ENCODE assay signal across 19 cellular contexts in the genomic region with DNA sequence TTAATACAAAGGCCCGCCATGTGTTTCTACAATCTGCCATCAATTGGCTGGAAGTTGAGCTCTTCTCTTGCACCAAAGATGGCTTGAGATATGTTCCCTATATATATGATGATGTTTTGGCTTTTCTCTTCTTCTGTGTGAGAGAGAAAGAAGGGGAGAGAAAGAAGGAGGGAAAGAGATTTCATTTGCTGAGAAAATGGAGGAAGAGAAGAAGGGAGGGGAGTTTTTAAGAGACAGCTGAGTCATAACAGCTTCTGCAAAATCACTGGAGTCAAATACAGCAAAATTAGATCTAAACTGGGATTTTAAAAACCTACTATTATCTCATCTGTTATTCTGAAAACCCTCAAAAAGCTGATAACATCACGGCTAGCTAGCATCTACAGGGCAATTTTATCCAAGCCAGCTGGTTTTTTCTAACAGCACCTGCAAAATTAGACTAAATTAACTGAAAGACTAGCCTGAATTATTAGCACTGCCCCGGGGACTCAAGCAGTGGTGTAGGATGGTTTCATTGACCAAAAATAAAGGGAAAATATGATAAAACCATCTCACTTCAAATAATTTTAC.
DNase-seq lines count a peak whose midpoint lies in the region; ATAC-seq and TF ChIP-seq lines count a peak whose summit lies in the region.
"Had no signal": no experiment of that assay in that cellular context is flagged by ENCODE, and none has a peak within 500 bp of the region (broad histone marks: within the 10 kb centered on the region; RNA-seq: fewer than 3 reads in every experiment).

No MANE protein-coding gene starts in this region.

- no peaks in the 10 kb centered on the region for H3K27me3 ChIP-seq in BE2C
- H3K27me3 ChIP-seq in upper lobe of right lung: no peaks in the 10 kb centered on the region

- no peaks in the 10 kb centered on the region for H3K4me1 Mint-ChIP-seq in brain
- H3K4me1 Mint-ChIP-seq: B cell; CD4-positive, CD25-positive, alpha-beta regulatory T cell; CD8-positive, alpha-beta memory T cell; GM23338 had no signal

- no peak overlapping the region for H3K27ac ChIP-seq in upper lobe of right lung
- H3K27ac ChIP-seq: HL-60 had no signal

- intact Hi-C loops in upper lobe of right lung (cut with DNase I): no loop called here

- H3K9me3 Mint-ChIP-seq in brain: peaks cover 0 to 6% (median 0%) of the 10 kb centered on the region in 5 experiments
- H3K9me3 Mint-ChIP-seq: GM23338, HFFc6 had no signal

- no peaks in the 10 kb centered on the region for H3K27me3 Mint-ChIP-seq in brain
- H3K27me3 Mint-ChIP-seq: B cell; CD4-positive, CD25-positive, alpha-beta regulatory T cell; CD8-positive, alpha-beta memory T cell had no signal

- no peak for ATAC-seq in upper lobe of right lung
- ATAC-seq: GM23338, HCT116 had no signal

- H3K4me1 ChIP-seq in BE2C (peaks cover 11% of the 10 kb centered on the region), upper lobe of right lung (no peaks in the 10 kb centered on the region)

- H3K9me3 ChIP-seq in BE2C (no peaks in the 10 kb centered on the region), upper lobe of right lung (no peaks in the 10 kb centered on the region)

- H3K36me3 ChIP-seq in BE2C: no peaks in the 10 kb centered on the region
- H3K36me3 ChIP-seq in upper lobe of right lung: no peaks in the 10 kb centered on the region

- DNase-seq in BE2C (peak; percentile 17), NCI-H1436 treated with DMSO at 0.1 percent for 48 hours (lab: John Stamatoyannopoulos, UW) (peak; percentile 14), SK-N-DZ (ENCODE audit: low spot score) (peak; percentile 88), upper lobe of right lung (no peak), NCI-H2171 (lab: John Stamatoyannopoulos, UW) (no peak), NCI-H1105 treated with DMSO at 0.1 percent for 48 hours (lab: John Stamatoyannopoulos, UW) (no peak)
- DNase-seq: C1 segment of cervical spinal cord; CD4-positive, CD25-positive, alpha-beta regulatory T cell; CD8-positive, alpha-beta memory T cell; COR-L47; DMS153; DMS79; GDM1; HFFc6 had no signal

- peak overlapping the region in 3 of 5 experiments; percentile 24 to 61 (median 52) for H3K27ac Mint-ChIP-seq in brain
- H3K27ac Mint-ChIP-seq: B cell; CD4-positive, CD25-positive, alpha-beta regulatory T cell; CD8-positive, alpha-beta memory T cell; GM23338; HFFc6 had no signal

- no peak overlapping the region for H3K4me3 Mint-ChIP-seq in brain
- H3K4me3 Mint-ChIP-seq: B cell; CD4-positive, CD25-positive, alpha-beta regulatory T cell; CD8-positive, alpha-beta memory T cell; GM23338; HFFc6 had no signal

- no peak overlapping the region for H3K4me3 ChIP-seq in BE2C (ENCODE audit: low read depth, low read length)
- H3K4me3 ChIP-seq in upper lobe of right lung: no peak overlapping the region
- H3K4me3 ChIP-seq: GM23338 had no signal

- no peak for TF ChIP-seq CTCF in BE2C (IDR thresholded peaks at IDR 0.05; ENCODE audit: low read depth, low read length)
- TF ChIP-seq CTCF in brain (conservative IDR thresholded peaks at IDR 0.05): no peak
- TF ChIP-seq CTCF in upper lobe of right lung (IDR thresholded peaks at IDR 0.05): no peak

- no peaks in the 10 kb centered on the region for H3K36me3 Mint-ChIP-seq in brain
- H3K36me3 Mint-ChIP-seq: CD4-positive, CD25-positive, alpha-beta regulatory T cell; CD8-positive, alpha-beta memory T cell had no signal

Comparison
In these comparisons a context has a peak if more than half of its experiments do, and no peak if none do; other contexts are left out.
1. DNase-seq: peak in BE2C (single experiment), NCI-H1436 treated with DMSO at 0.1 percent for 48 hours (single experiment) and SK-N-DZ (single experiment); none in upper lobe of right lung (single experiment), NCI-H2171 (single experiment) and NCI-H1105 treated with DMSO at 0.1 percent for 48 hours (single experiment).